Comparison of ENCODE assay signal across 1 cellular context in genomic region chr3:161413855-161414210, GRCh38.
TF ChIP-seq lines count a peak whose summit lies in the region.

No MANE protein-coding gene starts in this region.

TF ChIP-seq in H1, 55 proteins besides CTCF, POLR2A, EP300 and RAD21 (continued from another document):
- no peak for TF ChIP-seq CHD1 (IDR thresholded peaks at IDR 0.05; ENCODE audit: low read depth, low read length)
- TF ChIP-seq RNF2 (IDR thresholded peaks at IDR 0.05; ENCODE audit: borderline replicate concordance, low read depth, low read length, missing control alignments, poor library complexity, severe bottlenecking), result no peak
- no peak for TF ChIP-seq ASH2L (IDR thresholded peaks at IDR 0.05; ENCODE audit: low read length)
